ENCODE assay signal across 8 cellular contexts in the genomic region with DNA sequence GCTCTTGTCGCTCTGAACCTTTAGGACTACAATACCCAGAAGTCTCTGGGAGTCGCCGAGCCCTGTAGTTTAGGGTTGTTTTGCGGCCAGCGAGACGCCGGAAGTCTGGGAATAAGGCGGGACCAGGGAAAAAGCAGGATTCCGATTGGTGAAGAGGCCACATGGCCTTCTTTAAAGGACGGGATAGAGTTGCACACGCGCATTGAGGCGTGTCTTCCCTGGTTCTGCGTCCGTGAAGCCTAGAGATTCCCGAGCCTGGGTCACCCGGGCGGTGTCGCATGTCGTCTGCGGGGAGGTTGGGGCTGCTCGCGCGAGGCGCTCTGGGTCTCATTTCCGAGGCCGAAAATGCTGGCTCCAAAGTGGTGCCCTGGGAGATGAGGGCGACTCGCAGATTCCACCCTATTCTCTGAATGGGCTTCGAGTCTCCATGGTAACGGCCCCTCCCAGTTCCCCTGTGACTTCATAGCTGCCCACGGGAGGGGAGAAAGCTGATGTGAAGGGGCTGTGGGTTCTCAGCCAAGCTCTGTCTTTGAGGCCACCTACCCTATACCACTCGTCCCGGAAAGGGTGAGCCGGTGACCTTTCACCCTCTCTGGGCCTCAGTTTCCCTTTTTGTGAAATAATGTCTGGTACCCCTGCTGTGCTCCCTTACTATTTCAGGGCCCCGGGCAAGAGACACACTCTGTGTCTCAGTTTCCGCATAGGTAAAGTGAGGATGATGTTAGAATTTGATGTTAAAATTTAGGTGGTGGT. TPM values are rescaled to one million over a fixed set of nuclear protein-coding genes. Genes with fewer than 3 reads are reported as not detected.
A peak's percentile ranks its signal among the peaks of the same experiment; 100 is the strongest.
DNase-seq lines count a peak whose midpoint lies in the region; ATAC-seq lines count a peak whose summit lies in the region.

No MANE protein-coding gene starts in this region.

- DNase-seq in COLO829 (ENCODE audit: low spot score) (peak; percentile 98), HT1080 (ENCODE audit: low read depth) (peak; percentile 98), NOMO-1 (lab: John Stamatoyannopoulos, UW; ENCODE audit: unreplicated experiment in 2 of 2) (peak; percentile 93 to 94), medulla oblongata (ENCODE audit: extremely low spot score) (peak; percentile 99)
- DNase-seq in activated CD8-positive, alpha-beta memory T cell treated with anti-CD3 and anti-CD28 coated beads for 48 hours (ENCODE audit: low read depth in 2 of 3, low spot score in 2 of 3): peak; percentile 52 to 74 (median 71)
- peak; percentile 87 to 92 (median 91) for DNase-seq in effector memory CD8-positive, alpha-beta T cell
- DNase-seq in stimulated activated CD4-positive, alpha-beta T cell treated with anti-CD3 and anti-CD28 coated beads, TNF-alpha, amount 100 ng/mL, for 48 hours (ENCODE audit: low read depth in 3 of 3): peak; percentile 74 to 84 (median 76)

- ATAC-seq in GM21367 (IDR thresholded peaks at IDR 0.05; ENCODE audit: unreplicated experiment): peak; percentile 51
- ATAC-seq in effector memory CD8-positive, alpha-beta T cell (replicated peaks): peak; percentile 77

- H3K27ac Mint-ChIP-seq in effector memory CD8-positive, alpha-beta T cell: peak overlapping the region; percentile 99 to 100

- peaks cover 20% of the 10 kb centered on the region for H3K36me3 Mint-ChIP-seq in effector memory CD8-positive, alpha-beta T cell (ENCODE audit: insufficient read depth)

- H3K27me3 Mint-ChIP-seq in effector memory CD8-positive, alpha-beta T cell: peaks cover 0 to 7% of the 10 kb centered on the region in 2 donors

- no peaks in the 10 kb centered on the region for H3K9me3 Mint-ChIP-seq in effector memory CD8-positive, alpha-beta T cell

- peaks cover 12 to 18% of the 10 kb centered on the region in 2 donors for H3K4me1 Mint-ChIP-seq in effector memory CD8-positive, alpha-beta T cell (ENCODE audit: low read depth in 2 of 2)

- H3K4me3 Mint-ChIP-seq in effector memory CD8-positive, alpha-beta T cell: peak overlapping the region; percentile 83 to 96

RNA-seq across cellular contexts. Expression of gene ZSCAN5A, which starts 0.6 kb away (rescaled TPM):
- 17.5 and 18.9 TPM in 2 replicates for total RNA-seq in HT1080 (2014; rRNA removed; shearing (Covaris generic))
- polyA plus RNA-seq in HT1080 (2015; cell fraction: cytosol; rRNA removed): 5.9 and 8.3 TPM in 2 replicates
- polyA plus RNA-seq in HT1080 (2015; cell fraction: nucleus; rRNA removed): 6.0 and 9.4 TPM in 2 replicates

RNA-seq across cellular contexts. Expression of gene EDDM13, which starts 42.7 kb away (rescaled TPM):
- 0.98 TPM in 1 of 2 replicates, not detected in the other for total RNA-seq in HT1080 (2014; rRNA removed; shearing (Covaris generic))
- polyA plus RNA-seq in HT1080 (2015; cell fraction: cytosol; rRNA removed): not detected in 2 replicates
- not detected in 2 replicates for polyA plus RNA-seq in HT1080 (2015; cell fraction: nucleus; rRNA removed)

Comparison
In these comparisons a context has a peak if more than half of its experiments do, and no peak if none do; other contexts are left out.
1. Peak in every context shown above with its lines: DNase-seq and ATAC-seq.